Comparison of ENCODE assay signal across 20 cellular contexts in the genomic region with DNA sequence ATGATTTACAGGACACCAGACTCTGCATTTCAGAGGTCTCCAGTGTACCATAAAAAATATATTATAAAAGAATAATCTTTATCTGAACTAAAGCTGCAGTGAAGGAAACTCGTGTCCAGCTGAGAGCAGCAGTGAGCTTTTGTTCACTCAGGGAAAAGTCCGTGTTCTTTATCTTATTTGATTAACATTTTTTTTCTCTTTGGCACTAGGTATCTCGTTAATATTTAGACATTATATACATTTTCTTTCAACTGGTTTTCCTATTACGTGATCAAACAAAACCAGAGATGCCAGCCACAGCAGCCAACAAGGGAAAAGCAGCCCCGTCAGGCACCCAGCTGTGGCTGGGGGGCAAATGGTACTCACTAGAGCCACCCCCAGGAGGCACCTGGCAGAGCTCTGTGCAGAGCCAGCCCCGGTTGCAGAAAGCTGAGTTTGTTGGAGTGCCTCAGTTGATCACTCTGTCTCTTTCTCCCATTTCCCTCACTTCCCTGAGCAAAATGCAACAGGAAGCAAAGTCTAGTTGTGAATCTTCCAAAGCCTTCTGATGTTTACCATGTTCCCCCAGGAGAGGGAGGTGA. TPM values are rescaled to one million over a fixed set of nuclear protein-coding genes. Genes with fewer than 3 reads are reported as not detected.
DNase-seq lines count a peak whose midpoint lies in the region; ATAC-seq and TF ChIP-seq lines count a peak whose summit lies in the region.
"Had no signal": no experiment of that assay in that cellular context is flagged by ENCODE, and none has a peak within 500 bp of the region (broad histone marks: within the 10 kb centered on the region; RNA-seq: fewer than 3 reads in every experiment).

No MANE protein-coding gene starts in this region.

- no peak overlapping the region for H3K27ac Mint-ChIP-seq in activated naive CD8-positive, alpha-beta T cell
- no peak overlapping the region for H3K27ac Mint-ChIP-seq in activated naive CD8-positive, alpha-beta T cell treated with anti-CD3 and anti-CD28 coated beads for 36 hours
- peak overlapping the region in 1 of 5 experiments; percentile 86 for H3K27ac Mint-ChIP-seq in brain
- H3K27ac Mint-ChIP-seq: CD4-positive, alpha-beta T cell; stimulated activated naive CD8-positive, alpha-beta T cell treated with anti-CD3 and anti-CD28 coated beads, Interleukin-15, Interleukin-2, amounts not matched to agents 100 ng/mL and 50 ng/mL, for 24 hours had no signal

- no peak overlapping the region for H3K4me2 ChIP-seq in mesendoderm (ENCODE audit: low read length)

- peaks cover 2% of the 10 kb centered on the region for H3K79me1 ChIP-seq in mesendoderm (ENCODE audit: low read length)

- peaks cover 10% of the 10 kb centered on the region for H3K4me1 Mint-ChIP-seq in activated naive CD8-positive, alpha-beta T cell (ENCODE audit: low read depth)
- no peaks in the 10 kb centered on the region for H3K4me1 Mint-ChIP-seq in activated naive CD8-positive, alpha-beta T cell treated with anti-CD3 and anti-CD28 coated beads for 36 hours
- H3K4me1 Mint-ChIP-seq in brain = peaks cover 28% of the 10 kb centered on the region

- H3K9me3 Mint-ChIP-seq in activated naive CD8-positive, alpha-beta T cell (ENCODE audit: low read depth) = no peaks in the 10 kb centered on the region
- H3K9me3 Mint-ChIP-seq in activated naive CD8-positive, alpha-beta T cell treated with anti-CD3 and anti-CD28 coated beads for 36 hours = no peaks in the 10 kb centered on the region
- peaks cover 0 to 10% (median 0%) of the 10 kb centered on the region in 5 experiments for H3K9me3 Mint-ChIP-seq in brain
- H3K9me3 Mint-ChIP-seq: CD4-positive, alpha-beta T cell; stimulated activated naive CD8-positive, alpha-beta T cell treated with anti-CD3 and anti-CD28 coated beads, Interleukin-15, Interleukin-2, amounts not matched to agents 100 ng/mL and 50 ng/mL, for 24 hours had no signal

- H3K9me3 ChIP-seq in HAP-1 = no peaks in the 10 kb centered on the region
- H3K9me3 ChIP-seq: heart left ventricle, right lobe of liver, upper lobe of right lung had no signal

- H3K4me3 Mint-ChIP-seq in activated naive CD8-positive, alpha-beta T cell = peak overlapping the region; percentile 70
- no peak overlapping the region for H3K4me3 Mint-ChIP-seq in activated naive CD8-positive, alpha-beta T cell treated with anti-CD3 and anti-CD28 coated beads for 36 hours
- peak overlapping the region; percentile 77 to 89 (median 86) for H3K4me3 Mint-ChIP-seq in brain

- no peak overlapping the region for H3K18ac ChIP-seq in mesendoderm (ENCODE audit: low read length)

- H4K5ac ChIP-seq in mesendoderm (ENCODE audit: low read length) = no peak overlapping the region

- H3K23ac ChIP-seq in mesendoderm (ENCODE audit: low read length) = no peak overlapping the region

- no peak overlapping the region for H2BK15ac ChIP-seq in mesendoderm (replicated peaks; ENCODE audit: low read depth)

- H3K36me3 ChIP-seq in mesendoderm (ENCODE audit: control insufficient read depth, insufficient read depth, low read length) = no peaks in the 10 kb centered on the region
- no peaks in the 10 kb centered on the region for H3K36me3 ChIP-seq in HAP-1 (replicated peaks)
- H3K36me3 ChIP-seq: heart left ventricle, right lobe of liver, upper lobe of right lung had no signal

- no peak overlapping the region for H3K4ac ChIP-seq in mesendoderm (ENCODE audit: low read depth, low read length)

- H3K79me2 ChIP-seq in mesendoderm (ENCODE audit: control insufficient read depth, insufficient read depth, low read length) = peaks cover 6% of the 10 kb centered on the region

- no peak overlapping the region for H3K27ac ChIP-seq in mesendoderm (ENCODE audit: low read depth, low read length)
- H3K27ac ChIP-seq: heart left ventricle, HL-60, right lobe of liver, upper lobe of right lung had no signal

- no peak overlapping the region for H4K8ac ChIP-seq in mesendoderm (ENCODE audit: low read depth, low read length)

- H3K4me3 ChIP-seq in mesendoderm (ENCODE audit: low read length) (no peak overlapping the region), HAP-1 (no peak overlapping the region)
- H3K4me3 ChIP-seq: K562 had no signal

- ATAC-seq in GM21737 (IDR thresholded peaks at IDR 0.05; ENCODE audit: unreplicated experiment) = no peak
- ATAC-seq: heart left ventricle, K562, upper lobe of right lung had no signal

- H2BK5ac ChIP-seq in mesendoderm (ENCODE audit: low read length) = no peak overlapping the region

- no peaks in the 10 kb centered on the region for H3K36me3 Mint-ChIP-seq in activated naive CD8-positive, alpha-beta T cell
- H3K36me3 Mint-ChIP-seq in activated naive CD8-positive, alpha-beta T cell treated with anti-CD3 and anti-CD28 coated beads for 36 hours = no peaks in the 10 kb centered on the region
- H3K36me3 Mint-ChIP-seq in brain = no peaks in the 10 kb centered on the region

- H2BK120ac ChIP-seq in mesendoderm (ENCODE audit: low read depth, low read length) = no peak overlapping the region

- WGBS in mesendoderm (ENCODE audit: extremely low coverage, insufficient coverage, low lambda C conversion rate) = no CpG with 5 or more reads among the region's 6 CpGs

- peaks cover 36% of the 10 kb centered on the region for H3K27me3 Mint-ChIP-seq in activated naive CD8-positive, alpha-beta T cell
- peaks cover 60% of the 10 kb centered on the region for H3K27me3 Mint-ChIP-seq in activated naive CD8-positive, alpha-beta T cell treated with anti-CD3 and anti-CD28 coated beads for 36 hours
- peaks cover 82% of the 10 kb centered on the region for H3K27me3 Mint-ChIP-seq in brain

- no peak overlapping the region for H3K56ac ChIP-seq in mesendoderm (ENCODE audit: low read length)

- peak in 1 of 2 experiments; percentile 14 for TF ChIP-seq CTCF in brain (conservative IDR thresholded peaks at IDR 0.05)

- no peak for DNase-seq in activated naive CD8-positive, alpha-beta T cell treated with anti-CD3 and anti-CD28 coated beads for 36 hours
- DNase-seq in mesendoderm = peak; percentile 32
- peak; percentile 25 for DNase-seq in superior temporal gyrus (ENCODE audit: extremely low spot score)
- no peak for DNase-seq in HAP-1 (ENCODE audit: low spot score in 2 of 2)
- DNase-seq in DMS79 treated with DMSO at 0.1 percent for 48 hours (lab: John Stamatoyannopoulos, UW) = no peak
- DNase-seq: CD4-positive, alpha-beta T cell; effector memory CD4-positive, alpha-beta T cell; heart left ventricle; NCI-H2081 treated with DMSO at 0.1 percent for 48 hours; right lobe of liver; T-helper 2 cell; upper lobe of right lung had no signal

- in situ Hi-C loops in HAP-1 (cut with MboI; ENCODE audit: low sequenced_read_pairs) = no loop called here

- no peak overlapping the region for H3K9ac ChIP-seq in mesendoderm (ENCODE audit: low read length)

- H3K4me1 ChIP-seq in mesendoderm (ENCODE audit: control insufficient read depth, low read depth, low read length) (peaks cover 2% of the 10 kb centered on the region), HAP-1 (no peaks in the 10 kb centered on the region)
- H3K4me1 ChIP-seq: right lobe of liver, upper lobe of right lung had no signal

- no peak overlapping the region for H2AK5ac ChIP-seq in mesendoderm (ENCODE audit: low read length)

- H3K27me3 ChIP-seq in mesendoderm (ENCODE audit: insufficient read depth, low read length, poor library complexity) (no peaks in the 10 kb centered on the region), HAP-1 (ENCODE audit: low read depth) (peaks cover 4% of the 10 kb centered on the region; the same call in 1 of the 2 replicates)

RNA-seq across cellular contexts. Expression of a gene that starts 1.1 kb away (rescaled TPM):
- not detected for total RNA-seq in activated naive CD8-positive, alpha-beta T cell treated with anti-CD3 and anti-CD28 coated beads for 36 hours
- 5.6 TPM for polyA plus RNA-seq in brain (ENCODE audit: insufficient read depth, low read depth, low replicate concordance)
- 2.6 TPM for polyA plus RNA-seq in mesendoderm (2013, experiment 1 of 2)
- polyA plus RNA-seq in mesendoderm (2013, experiment 2 of 2) = 2.4 TPM
- total RNA-seq: CD4-positive, alpha-beta T cell; H4; heart left ventricle; K562; mesenteric fat pad; right lobe of liver had no signal
- polyA plus RNA-seq: heart left ventricle, K562 had no signal

Comparison
In these comparisons a context has a peak if more than half of its experiments do, and no peak if none do; other contexts are left out.
1. DNase-seq: peak in mesendoderm (single experiment) and superior temporal gyrus (single experiment); none in activated naive CD8-positive, alpha-beta T cell treated with anti-CD3 and anti-CD28 coated beads for 36 hours (single experiment), HAP-1 (0 of 2) and DMS79 treated with DMSO at 0.1 percent for 48 hours (single experiment).